Comparison of ENCODE assay signal across 1 cellular context in genomic region chr15:75201609-75202250, GRCh38.
TF ChIP-seq lines count a peak whose summit lies in the region.

Gene C15orf39, plus strand, starts transcription at chr15:75201882. Its CDS starts 4,167 bp downstream, at chr15:75206049.

TF ChIP-seq in HepG2, 621 proteins besides CTCF, POLR2A, EP300 and RAD21 (continued from another document and continues in another):
- TF ChIP-seq CBX2 (IDR thresholded peaks at IDR 0.05; ENCODE audit: low read depth, low read length) (no peak), CBX2 (CRISPR knock-in tag; IDR thresholded peaks at IDR 0.05; ENCODE audit: low read depth) (no peak), ZNF569 (CRISPR knock-in tag; IDR thresholded peaks at IDR 0.05; ENCODE audit: borderline replicate concordance) (no peak), TCF12 (IDR thresholded peaks at IDR 0.05) (no peak), TCF12 (CRISPR knock-in tag; IDR thresholded peaks at IDR 0.05) (no peak; the same call in 1 of the 2 replicates), GMEB2 (CRISPR knock-in tag; IDR thresholded peaks at IDR 0.05; ENCODE audit: low read depth) (no peak), ISX (CRISPR knock-in tag; conservative IDR thresholded peaks at IDR 0.05) (peak; percentile 86; the same call in 1 of the 2 replicates), LCORL (IDR thresholded peaks at IDR 0.05) (no peak), LCORL (CRISPR knock-in tag; IDR thresholded peaks at IDR 0.05) (0 out of 2 replicates have a peak, but pooled peaks have one; percentile 21), MBNL3 (CRISPR knock-in tag; conservative IDR thresholded peaks at IDR 0.05) (no peak), FOXC1 (CRISPR knock-in tag; IDR thresholded peaks at IDR 0.05; ENCODE audit: borderline replicate concordance) (no peak), MYC (CRISPR knock-in tag; IDR thresholded peaks at IDR 0.05; ENCODE audit: borderline replicate concordance) (peak; percentile 80), THRA (CRISPR knock-in tag; IDR thresholded peaks at IDR 0.05; ENCODE audit: borderline replicate concordance) (no peak; the same call in 1 of the 2 replicates), ZNF121 (CRISPR knock-in tag; IDR thresholded peaks at IDR 0.05) (0 out of 2 replicates have a peak, but pooled peaks have one; percentile 13), ZBTB1 (CRISPR knock-in tag; IDR thresholded peaks at IDR 0.05; ENCODE audit: borderline replicate concordance) (0 out of 2 replicates have a peak, but pooled peaks have one; percentile 56), NR3C1 (CRISPR knock-in tag; IDR thresholded peaks at IDR 0.05) (no peak), NFKB2 (CRISPR knock-in tag; IDR thresholded peaks at IDR 0.05; ENCODE audit: borderline replicate concordance) (0 out of 2 replicates have a peak, but pooled peaks have one; percentile 32), ISL2 (CRISPR knock-in tag; IDR thresholded peaks at IDR 0.05) (no peak), ARID3A (IDR thresholded peaks at IDR 0.05; ENCODE audit: low read depth, low read length) (no peak), ZBTB38 (CRISPR knock-in tag; IDR thresholded peaks at IDR 0.05) (no peak; the same call in 1 of the 2 replicates), CREB3 (CRISPR knock-in tag; IDR thresholded peaks at IDR 0.05) (no peak), MED1 (CRISPR knock-in tag; IDR thresholded peaks at IDR 0.05) (peak; percentile 75), TMF1 (CRISPR knock-in tag; IDR thresholded peaks at IDR 0.05; ENCODE audit: low read depth) (no peak), POLR2G (IDR thresholded peaks at IDR 0.05; ENCODE audit: low read depth, low read length) (peak; percentile 94), DRAP1 (CRISPR knock-in tag; IDR thresholded peaks at IDR 0.05) (no peak; the same call in 1 of the 2 replicates), MZF1 (CRISPR knock-in tag; IDR thresholded peaks at IDR 0.05; ENCODE audit: borderline replicate concordance) (no peak), ZNF891 (CRISPR knock-in tag; IDR thresholded peaks at IDR 0.05) (peak; percentile 47), ZNF225 (CRISPR knock-in tag; IDR thresholded peaks at IDR 0.05) (no peak), HOXA7 (CRISPR knock-in tag; IDR thresholded peaks at IDR 0.05) (no peak), ZNF318 (CRISPR knock-in tag; IDR thresholded peaks at IDR 0.05) (no peak), CREB1 (IDR thresholded peaks at IDR 0.05) (no peak), CREB1 (CRISPR knock-in tag; IDR thresholded peaks at IDR 0.05) (no peak), ZKSCAN1 (IDR thresholded peaks at IDR 0.05; ENCODE audit: low read length) (no peak), WIZ (CRISPR knock-in tag; IDR thresholded peaks at IDR 0.05) (no peak), ZFP1 (CRISPR knock-in tag; IDR thresholded peaks at IDR 0.05) (no peak), ZNF780A (CRISPR knock-in tag; IDR thresholded peaks at IDR 0.05) (no peak)
- TF ChIP-seq, protein P1, sequence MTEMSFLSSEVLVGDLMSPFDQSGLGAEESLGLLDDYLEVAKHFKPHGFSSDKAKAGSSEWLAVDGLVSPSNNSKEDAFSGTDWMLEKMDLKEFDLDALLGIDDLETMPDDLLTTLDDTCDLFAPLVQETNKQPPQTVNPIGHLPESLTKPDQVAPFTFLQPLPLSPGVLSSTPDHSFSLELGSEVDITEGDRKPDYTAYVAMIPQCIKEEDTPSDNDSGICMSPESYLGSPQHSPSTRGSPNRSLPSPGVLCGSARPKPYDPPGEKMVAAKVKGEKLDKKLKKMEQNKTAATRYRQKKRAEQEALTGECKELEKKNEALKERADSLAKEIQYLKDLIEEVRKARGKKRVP (CRISPR knock-in tag; IDR thresholded peaks at IDR 0.05) = peak in 1 of 2 experiments; percentile 69; a peak in 1 of 4 replicates
- TF ChIP-seq, protein P2, sequence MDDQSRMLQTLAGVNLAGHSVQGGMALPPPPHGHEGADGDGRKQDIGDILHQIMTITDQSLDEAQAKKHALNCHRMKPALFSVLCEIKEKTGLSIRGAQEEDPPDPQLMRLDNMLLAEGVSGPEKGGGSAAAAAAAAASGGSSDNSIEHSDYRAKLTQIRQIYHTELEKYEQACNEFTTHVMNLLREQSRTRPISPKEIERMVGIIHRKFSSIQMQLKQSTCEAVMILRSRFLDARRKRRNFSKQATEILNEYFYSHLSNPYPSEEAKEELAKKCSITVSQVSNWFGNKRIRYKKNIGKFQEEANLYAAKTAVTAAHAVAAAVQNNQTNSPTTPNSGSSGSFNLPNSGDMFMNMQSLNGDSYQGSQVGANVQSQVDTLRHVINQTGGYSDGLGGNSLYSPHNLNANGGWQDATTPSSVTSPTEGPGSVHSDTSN (CRISPR knock-in tag; IDR thresholded peaks at IDR 0.05; ENCODE audit: borderline replicate concordance) = 0 out of 2 replicates have a peak, but pooled peaks have one; percentile 28
- TF ChIP-seq, protein P3, sequence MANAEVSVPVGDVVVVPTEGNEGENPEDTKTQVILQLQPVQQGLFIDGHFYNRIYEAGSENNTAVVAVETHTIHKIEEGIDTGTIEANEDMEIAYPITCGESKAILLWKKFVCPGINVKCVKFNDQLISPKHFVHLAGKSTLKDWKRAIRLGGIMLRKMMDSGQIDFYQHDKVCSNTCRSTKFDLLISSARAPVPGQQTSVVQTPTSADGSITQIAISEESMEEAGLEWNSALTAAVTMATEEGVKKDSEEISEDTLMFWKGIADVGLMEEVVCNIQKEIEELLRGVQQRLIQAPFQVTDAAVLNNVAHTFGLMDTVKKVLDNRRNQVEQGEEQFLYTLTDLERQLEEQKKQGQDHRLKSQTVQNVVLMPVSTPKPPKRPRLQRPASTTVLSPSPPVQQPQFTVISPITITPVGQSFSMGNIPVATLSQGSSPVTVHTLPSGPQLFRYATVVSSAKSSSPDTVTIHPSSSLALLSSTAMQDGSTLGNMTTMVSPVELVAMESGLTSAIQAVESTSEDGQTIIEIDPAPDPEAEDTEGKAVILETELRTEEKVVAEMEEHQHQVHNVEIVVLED (CRISPR knock-in tag; IDR thresholded peaks at IDR 0.05; ENCODE audit: borderline replicate concordance) = no peak
- TF ChIP-seq, protein P4, sequence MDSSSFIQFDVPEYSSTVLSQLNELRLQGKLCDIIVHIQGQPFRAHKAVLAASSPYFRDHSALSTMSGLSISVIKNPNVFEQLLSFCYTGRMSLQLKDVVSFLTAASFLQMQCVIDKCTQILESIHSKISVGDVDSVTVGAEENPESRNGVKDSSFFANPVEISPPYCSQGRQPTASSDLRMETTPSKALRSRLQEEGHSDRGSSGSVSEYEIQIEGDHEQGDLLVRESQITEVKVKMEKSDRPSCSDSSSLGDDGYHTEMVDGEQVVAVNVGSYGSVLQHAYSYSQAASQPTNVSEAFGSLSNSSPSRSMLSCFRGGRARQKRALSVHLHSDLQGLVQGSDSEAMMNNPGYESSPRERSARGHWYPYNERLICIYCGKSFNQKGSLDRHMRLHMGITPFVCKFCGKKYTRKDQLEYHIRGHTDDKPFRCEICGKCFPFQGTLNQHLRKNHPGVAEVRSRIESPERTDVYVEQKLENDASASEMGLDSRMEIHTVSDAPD (CRISPR knock-in tag; IDR thresholded peaks at IDR 0.05) = no peak
- TF ChIP-seq, protein P5, sequence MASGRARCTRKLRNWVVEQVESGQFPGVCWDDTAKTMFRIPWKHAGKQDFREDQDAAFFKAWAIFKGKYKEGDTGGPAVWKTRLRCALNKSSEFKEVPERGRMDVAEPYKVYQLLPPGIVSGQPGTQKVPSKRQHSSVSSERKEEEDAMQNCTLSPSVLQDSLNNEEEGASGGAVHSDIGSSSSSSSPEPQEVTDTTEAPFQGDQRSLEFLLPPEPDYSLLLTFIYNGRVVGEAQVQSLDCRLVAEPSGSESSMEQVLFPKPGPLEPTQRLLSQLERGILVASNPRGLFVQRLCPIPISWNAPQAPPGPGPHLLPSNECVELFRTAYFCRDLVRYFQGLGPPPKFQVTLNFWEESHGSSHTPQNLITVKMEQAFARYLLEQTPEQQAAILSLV (CRISPR knock-in tag; IDR thresholded peaks at IDR 0.05; ENCODE audit: borderline replicate concordance) = no peak
